7 cellular contexts compared by ENCODE assay signal in genomic region chr10:43417950-43418768, GRCh38. TPM values are rescaled to one million over a fixed set of nuclear protein-coding genes. Genes with fewer than 3 reads are reported as not detected.
DNase-seq lines count a peak whose midpoint lies in the region; ATAC-seq and TF ChIP-seq lines count a peak whose summit lies in the region.

No MANE protein-coding gene starts in this region.

- H3K27ac ChIP-seq in MM.1S (ENCODE audit: low read length) = peak overlapping the region; percentile 12; the same call in 1 of the 2 replicates
- no peak overlapping the region for H3K27ac ChIP-seq in caudate nucleus (ENCODE audit: low read depth, low read length)

- no peaks in the 10 kb centered on the region for H3K79me2 ChIP-seq in MM.1S (ENCODE audit: low read length)

- H3K4me3 Mint-ChIP-seq in activated T-helper 17 cell treated with anti-CD3 and anti-CD28 coated beads, Interleukin-2, amount 50 U/mL, for 72 hours = peak overlapping the region; percentile 57
- H3K4me3 Mint-ChIP-seq in WTC11 = no peak overlapping the region

- no peaks in the 10 kb centered on the region for H4K20me1 ChIP-seq in MM.1S (ENCODE audit: insufficient read depth, low read length)

- H3K27ac Mint-ChIP-seq in activated T-helper 17 cell treated with anti-CD3 and anti-CD28 coated beads, Interleukin-2, amount 50 U/mL, for 72 hours = peak overlapping the region; percentile 63
- H3K27ac Mint-ChIP-seq in WTC11 = no peak overlapping the region

- peak; percentile 9 for TF ChIP-seq POLR2A in GM19099 (IDR thresholded peaks at IDR 0.05; ENCODE audit: extremely low read depth, insufficient read length, low read depth)

- no peaks in the 10 kb centered on the region for H3K27me3 Mint-ChIP-seq in activated T-helper 17 cell treated with anti-CD3 and anti-CD28 coated beads, Interleukin-2, amount 50 U/mL, for 72 hours
- H3K27me3 Mint-ChIP-seq in WTC11 (ENCODE audit: low read depth) = peaks cover 20% of the 10 kb centered on the region

- POLR2A ChIA-PET in WTC11 (lab: Charles Lee) = interaction anchor here (0.6 kb wide), 1 partner anchor 14 kb away, joined by 4 read pairs; no protein-coding TSS in a partner anchor

- no peaks in the 10 kb centered on the region for H3K9me2 ChIP-seq in MM.1S (replicated peaks; ENCODE audit: insufficient read depth, low read length)

- peaks cover 8% of the 10 kb centered on the region for H3K4me1 Mint-ChIP-seq in activated T-helper 17 cell treated with anti-CD3 and anti-CD28 coated beads, Interleukin-2, amount 50 U/mL, for 72 hours
- peaks cover 6% of the 10 kb centered on the region for H3K4me1 Mint-ChIP-seq in WTC11

- no peak overlapping the region for H3K4me3 ChIP-seq in MM.1S (ENCODE audit: low read length)

- H3K36me3 ChIP-seq in MM.1S (replicated peaks; ENCODE audit: insufficient read depth, low read length) = no peaks in the 10 kb centered on the region

- no peaks in the 10 kb centered on the region for H3K36me3 Mint-ChIP-seq in activated T-helper 17 cell treated with anti-CD3 and anti-CD28 coated beads, Interleukin-2, amount 50 U/mL, for 72 hours (ENCODE audit: low read depth)
- peaks cover 11% of the 10 kb centered on the region for H3K36me3 Mint-ChIP-seq in WTC11

- peaks cover 22% of the 10 kb centered on the region for H3F3A ChIP-seq in MM.1S (ENCODE audit: insufficient read depth, low read length)

- CTCF ChIA-PET in WTC11 (lab: Charles Lee) = no interaction called here

- peak overlapping the region; percentile 29; the same call in 1 of the 2 replicates for H3K4me2 ChIP-seq in MM.1S (ENCODE audit: low read depth, low read length)

- TF ChIP-seq CTCF in MM.1S (IDR thresholded peaks at IDR 0.05; ENCODE audit: low read length) (no peak), WTC11 (IDR thresholded peaks at IDR 0.05) (no peak)

- H3K9me3 ChIP-seq in MM.1S (replicated peaks; ENCODE audit: insufficient read depth, low read length) = no peaks in the 10 kb centered on the region

- DNase-seq in MM.1S = peak; percentile 41
- DNase-seq in stimulated activated CD8-positive, alpha-beta memory T cell treated with anti-CD3 and anti-CD28 coated beads, Interleukin-12 subunit alpha, Interleukin-12 subunit beta, amount 100 ng/mL, for 4 hours (ENCODE audit: low read depth) = peak; percentile 37
- DNase-seq in WTC11 (ENCODE audit: low spot score) = no peak
- no peak for DNase-seq in caudate nucleus (lab: John Stamatoyannopoulos, UW)

- H3K27me3 ChIP-seq in MM.1S (replicated peaks; ENCODE audit: insufficient read depth, low read length) = no peaks in the 10 kb centered on the region

- H2AFZ ChIP-seq in MM.1S (ENCODE audit: low read length) = peak overlapping the region; percentile 69; the same call in 1 of the 2 replicates

- peak; percentile 38 for ATAC-seq in activated T-helper 17 cell treated with anti-CD3 and anti-CD28 coated beads, Interleukin-2, amount 50 U/mL, for 72 hours (replicated peaks)
- ATAC-seq in WTC11 (no peak), GM21737 (IDR thresholded peaks at IDR 0.05; ENCODE audit: unreplicated experiment) (no peak)

- H3K9me3 Mint-ChIP-seq in activated T-helper 17 cell treated with anti-CD3 and anti-CD28 coated beads, Interleukin-2, amount 50 U/mL, for 72 hours = no peaks in the 10 kb centered on the region
- H3K9me3 Mint-ChIP-seq in WTC11 = peaks cover 3% of the 10 kb centered on the region; the same call in 1 of the 2 replicates

- H3K9ac ChIP-seq in MM.1S (ENCODE audit: low read length) = no peak overlapping the region; the same call in 1 of the 2 replicates

- H3K4me1 ChIP-seq in MM.1S (ENCODE audit: low read length) = peaks cover 16% of the 10 kb centered on the region

TF ChIP-seq in WTC11, 78 proteins besides CTCF, POLR2A, EP300 and RAD21:
- no peak for TF ChIP-seq MXD4 (CRISPR knock-in tag; IDR thresholded peaks at IDR 0.05; ENCODE audit: borderline replicate concordance)
- no peak for TF ChIP-seq ERG (CRISPR knock-in tag; IDR thresholded peaks at IDR 0.05)
- no peak for TF ChIP-seq PREB (CRISPR knock-in tag; IDR thresholded peaks at IDR 0.05; ENCODE audit: borderline replicate concordance)
- no peak for TF ChIP-seq TEAD1 (CRISPR knock-in tag; IDR thresholded peaks at IDR 0.05)
- no peak for TF ChIP-seq RELA (CRISPR knock-in tag; IDR thresholded peaks at IDR 0.05; ENCODE audit: borderline replicate concordance)
- TF ChIP-seq FOXJ3 (CRISPR knock-in tag; IDR thresholded peaks at IDR 0.05; ENCODE audit: borderline replicate concordance) = no peak
- TF ChIP-seq USF2 (CRISPR knock-in tag; IDR thresholded peaks at IDR 0.05) = no peak
- TF ChIP-seq ZNF121 (CRISPR knock-in tag; IDR thresholded peaks at IDR 0.05) = no peak
- TF ChIP-seq TP53 (CRISPR knock-in tag; IDR thresholded peaks at IDR 0.05) = no peak
- no peak for TF ChIP-seq ZNF317 (CRISPR knock-in tag; IDR thresholded peaks at IDR 0.05; ENCODE audit: borderline replicate concordance, low read depth)
- no peak for TF ChIP-seq TEAD4 (CRISPR knock-in tag; IDR thresholded peaks at IDR 0.05)
- TF ChIP-seq CBFB (CRISPR knock-in tag; IDR thresholded peaks at IDR 0.05; ENCODE audit: low read depth) = no peak

RNA-seq across cellular contexts. Expression of gene HNRNPF, which starts 9.2 kb away (rescaled TPM):
- 100 to 1,000 TPM; 306 to 483 TPM for total RNA-seq in activated T-helper 17 cell treated with anti-CD3 and anti-CD28 coated beads, Interleukin-2, amount 50 U/mL, for 72 hours
- total RNA-seq in WTC11 (2021) = 318 to 358 TPM (median 326 TPM) in 3 replicates

RNA-seq across cellular contexts. Expression of gene ZNF487, which starts 18.8 kb away (rescaled TPM):
- 1 to 10 TPM; 2.5 to 2.9 TPM for total RNA-seq in activated T-helper 17 cell treated with anti-CD3 and anti-CD28 coated beads, Interleukin-2, amount 50 U/mL, for 72 hours
- 1.2 to 2.3 TPM (median 1.4 TPM) in 3 replicates for total RNA-seq in WTC11 (2021)

RNA-seq across cellular contexts. Expression of gene FXYD4, which starts 46.7 kb away (rescaled TPM):
- total RNA-seq in activated T-helper 17 cell treated with anti-CD3 and anti-CD28 coated beads, Interleukin-2, amount 50 U/mL, for 72 hours = not detected
- not detected in 3 replicates for total RNA-seq in WTC11 (2021)

Comparison
In these comparisons a context has a peak if more than half of its experiments do, and no peak if none do; other contexts are left out.
1. DNase-seq: peak in MM.1S (single experiment) and stimulated activated CD8-positive, alpha-beta memory T cell treated with anti-CD3 and anti-CD28 coated beads, Interleukin-12 subunit alpha, Interleukin-12 subunit beta, amount 100 ng/mL, for 4 hours (single experiment); none in WTC11 (single experiment) and caudate nucleus (0 of 61).